1 cellular context compared by ENCODE assay signal in the genomic region with DNA sequence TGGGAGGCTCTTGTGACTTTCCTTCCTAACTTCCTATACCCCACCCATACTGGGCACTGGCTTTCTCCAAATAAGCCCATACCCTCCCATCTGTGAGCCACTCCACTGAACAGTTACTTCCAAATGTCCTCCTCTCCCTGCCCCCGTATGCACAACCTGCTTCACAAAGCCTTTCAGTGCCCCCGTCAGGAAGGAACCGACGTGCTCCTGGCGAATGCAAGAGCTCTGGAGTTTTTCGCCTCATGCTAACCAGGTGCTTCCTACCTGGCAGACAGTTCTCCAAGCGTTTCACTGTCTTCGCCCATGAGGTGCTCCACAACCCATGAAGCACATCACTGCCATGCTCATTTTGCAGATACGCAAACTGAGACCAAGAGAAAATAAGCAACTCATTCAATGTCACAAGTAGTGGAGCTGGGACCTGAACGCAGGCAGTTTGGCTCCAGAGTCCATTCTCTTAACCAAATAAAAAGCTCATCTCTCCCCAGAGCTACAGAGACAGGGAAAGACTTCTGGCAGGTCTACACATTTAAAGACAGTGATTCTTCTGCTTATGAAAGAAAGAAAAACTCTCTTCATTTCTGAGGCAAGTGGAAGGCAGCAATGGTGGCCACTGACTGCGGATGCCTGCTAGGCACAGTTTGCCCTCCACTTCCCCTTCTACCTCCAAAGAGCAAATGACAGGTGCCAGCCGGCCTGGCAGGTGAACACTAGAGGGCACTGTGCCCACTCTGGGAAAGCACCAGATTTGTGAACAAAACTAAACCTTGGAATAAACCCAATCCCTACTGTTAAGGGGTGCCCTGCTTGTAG.
TF ChIP-seq lines count a peak whose summit lies in the region.

No MANE protein-coding gene starts in this region.

TF ChIP-seq in WTC11, 78 proteins besides CTCF, POLR2A, EP300 and RAD21 (continued from another document):
- TF ChIP-seq ESRRA (CRISPR knock-in tag; IDR thresholded peaks at IDR 0.05; ENCODE audit: borderline replicate concordance) = no peak
- TF ChIP-seq, protein P1, sequence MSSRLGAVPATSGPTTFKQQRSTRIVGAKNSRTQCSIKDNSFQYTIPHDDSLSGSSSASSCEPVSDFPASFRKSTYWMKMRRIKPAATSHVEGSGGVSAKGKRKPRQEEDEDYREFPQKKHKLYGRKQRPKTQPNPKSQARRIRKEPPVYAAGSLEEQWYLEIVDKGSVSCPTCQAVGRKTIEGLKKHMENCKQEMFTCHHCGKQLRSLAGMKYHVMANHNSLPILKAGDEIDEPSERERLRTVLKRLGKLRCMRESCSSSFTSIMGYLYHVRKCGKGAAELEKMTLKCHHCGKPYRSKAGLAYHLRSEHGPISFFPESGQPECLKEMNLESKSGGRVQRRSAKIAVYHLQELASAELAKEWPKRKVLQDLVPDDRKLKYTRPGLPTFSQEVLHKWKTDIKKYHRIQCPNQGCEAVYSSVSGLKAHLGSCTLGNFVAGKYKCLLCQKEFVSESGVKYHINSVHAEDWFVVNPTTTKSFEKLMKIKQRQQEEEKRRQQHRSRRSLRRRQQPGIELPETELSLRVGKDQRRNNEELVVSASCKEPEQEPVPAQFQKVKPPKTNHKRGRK (CRISPR knock-in tag; IDR thresholded peaks at IDR 0.05; ENCODE audit: borderline replicate concordance) = no peak
- no peak for TF ChIP-seq CREB1 (CRISPR knock-in tag; IDR thresholded peaks at IDR 0.05)
- TF ChIP-seq, protein P2, sequence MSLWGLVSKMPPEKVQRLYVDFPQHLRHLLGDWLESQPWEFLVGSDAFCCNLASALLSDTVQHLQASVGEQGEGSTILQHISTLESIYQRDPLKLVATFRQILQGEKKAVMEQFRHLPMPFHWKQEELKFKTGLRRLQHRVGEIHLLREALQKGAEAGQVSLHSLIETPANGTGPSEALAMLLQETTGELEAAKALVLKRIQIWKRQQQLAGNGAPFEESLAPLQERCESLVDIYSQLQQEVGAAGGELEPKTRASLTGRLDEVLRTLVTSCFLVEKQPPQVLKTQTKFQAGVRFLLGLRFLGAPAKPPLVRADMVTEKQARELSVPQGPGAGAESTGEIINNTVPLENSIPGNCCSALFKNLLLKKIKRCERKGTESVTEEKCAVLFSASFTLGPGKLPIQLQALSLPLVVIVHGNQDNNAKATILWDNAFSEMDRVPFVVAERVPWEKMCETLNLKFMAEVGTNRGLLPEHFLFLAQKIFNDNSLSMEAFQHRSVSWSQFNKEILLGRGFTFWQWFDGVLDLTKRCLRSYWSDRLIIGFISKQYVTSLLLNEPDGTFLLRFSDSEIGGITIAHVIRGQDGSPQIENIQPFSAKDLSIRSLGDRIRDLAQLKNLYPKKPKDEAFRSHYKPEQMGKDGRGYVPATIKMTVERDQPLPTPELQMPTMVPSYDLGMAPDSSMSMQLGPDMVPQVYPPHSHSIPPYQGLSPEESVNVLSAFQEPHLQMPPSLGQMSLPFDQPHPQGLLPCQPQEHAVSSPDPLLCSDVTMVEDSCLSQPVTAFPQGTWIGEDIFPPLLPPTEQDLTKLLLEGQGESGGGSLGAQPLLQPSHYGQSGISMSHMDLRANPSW (CRISPR knock-in tag; conservative IDR thresholded peaks at IDR 0.05; ENCODE audit: low read depth) = no peak
- TF ChIP-seq ETV6 (CRISPR knock-in tag; IDR thresholded peaks at IDR 0.05) = no peak
- no peak for TF ChIP-seq ZNF232 (CRISPR knock-in tag; IDR thresholded peaks at IDR 0.05)
- TF ChIP-seq, protein P3, sequence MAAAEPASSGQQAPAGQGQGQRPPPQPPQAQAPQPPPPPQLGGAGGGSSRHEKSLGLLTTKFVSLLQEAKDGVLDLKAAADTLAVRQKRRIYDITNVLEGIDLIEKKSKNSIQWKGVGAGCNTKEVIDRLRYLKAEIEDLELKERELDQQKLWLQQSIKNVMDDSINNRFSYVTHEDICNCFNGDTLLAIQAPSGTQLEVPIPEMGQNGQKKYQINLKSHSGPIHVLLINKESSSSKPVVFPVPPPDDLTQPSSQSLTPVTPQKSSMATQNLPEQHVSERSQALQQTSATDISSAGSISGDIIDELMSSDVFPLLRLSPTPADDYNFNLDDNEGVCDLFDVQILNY (CRISPR knock-in tag; IDR thresholded peaks at IDR 0.05) = no peak
- TF ChIP-seq MYBL2 (CRISPR knock-in tag; IDR thresholded peaks at IDR 0.05) = no peak
- TF ChIP-seq, protein P4, sequence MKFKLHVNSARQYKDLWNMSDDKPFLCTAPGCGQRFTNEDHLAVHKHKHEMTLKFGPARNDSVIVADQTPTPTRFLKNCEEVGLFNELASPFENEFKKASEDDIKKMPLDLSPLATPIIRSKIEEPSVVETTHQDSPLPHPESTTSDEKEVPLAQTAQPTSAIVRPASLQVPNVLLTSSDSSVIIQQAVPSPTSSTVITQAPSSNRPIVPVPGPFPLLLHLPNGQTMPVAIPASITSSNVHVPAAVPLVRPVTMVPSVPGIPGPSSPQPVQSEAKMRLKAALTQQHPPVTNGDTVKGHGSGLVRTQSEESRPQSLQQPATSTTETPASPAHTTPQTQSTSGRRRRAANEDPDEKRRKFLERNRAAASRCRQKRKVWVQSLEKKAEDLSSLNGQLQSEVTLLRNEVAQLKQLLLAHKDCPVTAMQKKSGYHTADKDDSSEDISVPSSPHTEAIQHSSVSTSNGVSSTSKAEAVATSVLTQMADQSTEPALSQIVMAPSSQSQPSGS (CRISPR knock-in tag; IDR thresholded peaks at IDR 0.05; ENCODE audit: borderline replicate concordance, low read depth) = no peak
